Comparison of ENCODE assay signal across 1 cellular context in the genomic region with DNA sequence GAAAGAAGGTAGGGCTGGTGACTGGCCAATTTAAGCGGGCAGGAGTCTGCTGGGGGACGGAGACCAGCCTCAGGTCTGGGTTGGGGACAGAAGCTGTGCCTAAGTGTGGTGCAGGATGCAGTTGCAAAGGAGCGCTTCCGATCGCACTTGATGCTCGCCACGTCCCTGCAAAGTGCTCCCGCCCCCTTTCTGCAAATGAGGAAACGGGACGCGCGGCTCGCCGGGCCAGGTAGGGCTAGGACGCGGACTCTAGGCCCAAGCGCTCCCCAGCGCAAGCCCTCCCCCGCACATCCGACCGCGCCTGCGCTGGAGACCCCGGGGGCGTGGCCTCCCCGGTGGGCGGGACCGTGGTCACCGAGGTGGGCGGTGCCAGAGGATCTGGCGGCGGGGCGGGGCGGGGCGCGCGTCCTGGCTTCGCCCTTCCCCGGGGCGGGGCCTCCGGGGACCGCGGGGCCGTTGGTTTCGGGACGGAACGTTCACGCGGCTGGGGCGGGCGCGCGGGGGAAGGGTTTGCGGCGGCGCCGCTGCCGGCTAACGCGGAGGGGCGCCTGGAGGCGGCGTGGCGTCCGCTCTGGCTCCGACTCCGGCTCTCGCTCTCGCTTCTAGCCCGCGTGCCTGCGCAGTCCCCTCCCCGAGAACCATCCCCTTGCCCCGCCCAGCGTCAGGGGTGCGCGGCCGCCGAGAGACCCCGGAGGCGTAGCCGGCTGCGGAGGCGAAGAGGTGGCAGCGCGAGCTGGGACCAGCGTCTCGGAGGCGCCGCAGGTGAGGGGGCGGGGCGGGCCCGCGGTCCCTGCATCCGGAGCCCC.
TF ChIP-seq lines count a peak whose summit lies in the region.

A gene (plus strand): TSS at position 513 of the 806 bp plus-strand sequence. CDS start 12,446 bp downstream, outside the sequence.

TF ChIP-seq in HepG2, 621 proteins besides CTCF, POLR2A, EP300 and RAD21 (continued from another document and continues in another):
- TF ChIP-seq ATRX (CRISPR knock-in tag; IDR thresholded peaks at IDR 0.05; ENCODE audit: borderline replicate concordance) (no peak), ZNF530 (CRISPR knock-in tag; IDR thresholded peaks at IDR 0.05; ENCODE audit: low read depth) (no peak), ZNF510 (CRISPR knock-in tag; IDR thresholded peaks at IDR 0.05; ENCODE audit: low read depth) (no peak; the same call in 1 of the 2 replicates), ZNF230 (CRISPR knock-in tag; IDR thresholded peaks at IDR 0.05) (no peak), MATR3 (CRISPR knock-in tag; IDR thresholded peaks at IDR 0.05) (no peak), FOXP1 (IDR thresholded peaks at IDR 0.05) (no peak), FOXP1 (CRISPR knock-in tag; IDR thresholded peaks at IDR 0.05) (no peak), ZNF543 (CRISPR knock-in tag; IDR thresholded peaks at IDR 0.05) (peak; percentile 26; the same call in 1 of the 2 replicates), HOXA7 (CRISPR knock-in tag; IDR thresholded peaks at IDR 0.05) (no peak), ZNF782 (CRISPR knock-in tag; IDR thresholded peaks at IDR 0.05; ENCODE audit: borderline replicate concordance) (no peak), TCF7L2 (IDR thresholded peaks at IDR 0.05; ENCODE audit: low read depth, low read length) (no peak), SPEN (CRISPR knock-in tag; IDR thresholded peaks at IDR 0.05; ENCODE audit: low read depth) (peak; percentile 84; the same call in 1 of the 2 replicates), ZNF550 (CRISPR knock-in tag; IDR thresholded peaks at IDR 0.05; ENCODE audit: borderline replicate concordance) (no peak), ZFP36 (IDR thresholded peaks at IDR 0.05; ENCODE audit: borderline replicate concordance, low read depth, low read length, partially characterized antibody) (no peak), ZNF460 (CRISPR knock-in tag; IDR thresholded peaks at IDR 0.05; ENCODE audit: borderline replicate concordance) (no peak), KLF15 (CRISPR knock-in tag; IDR thresholded peaks at IDR 0.05; ENCODE audit: borderline replicate concordance) (no peak), SNRNP70 (IDR thresholded peaks at IDR 0.05; ENCODE audit: low read depth, low read length) (no peak), CENPX (CRISPR knock-in tag; IDR thresholded peaks at IDR 0.05) (no peak), MIER2 (CRISPR knock-in tag; IDR thresholded peaks at IDR 0.05) (no peak), ZNF570 (CRISPR knock-in tag; IDR thresholded peaks at IDR 0.05; ENCODE audit: borderline replicate concordance) (no peak), SMAD1 (CRISPR knock-in tag; IDR thresholded peaks at IDR 0.05; ENCODE audit: borderline replicate concordance, low read depth) (no peak; the same call in 1 of the 2 replicates), TGIF2 (CRISPR knock-in tag; IDR thresholded peaks at IDR 0.05) (no peak; the same call in 1 of the 2 replicates), SP140L (CRISPR knock-in tag; IDR thresholded peaks at IDR 0.05; ENCODE audit: borderline replicate concordance) (no peak), NCOR1 (IDR thresholded peaks at IDR 0.05; ENCODE audit: borderline replicate concordance, low read length) (no peak; the same call in 1 of the 2 replicates), ZBTB8A (CRISPR knock-in tag; IDR thresholded peaks at IDR 0.05; ENCODE audit: borderline replicate concordance, low read depth) (no peak), ZSCAN29 (CRISPR knock-in tag; conservative IDR thresholded peaks at IDR 0.05) (no peak), ZNF335 (CRISPR knock-in tag; IDR thresholded peaks at IDR 0.05) (no peak)
- TF ChIP-seq, protein P1, sequence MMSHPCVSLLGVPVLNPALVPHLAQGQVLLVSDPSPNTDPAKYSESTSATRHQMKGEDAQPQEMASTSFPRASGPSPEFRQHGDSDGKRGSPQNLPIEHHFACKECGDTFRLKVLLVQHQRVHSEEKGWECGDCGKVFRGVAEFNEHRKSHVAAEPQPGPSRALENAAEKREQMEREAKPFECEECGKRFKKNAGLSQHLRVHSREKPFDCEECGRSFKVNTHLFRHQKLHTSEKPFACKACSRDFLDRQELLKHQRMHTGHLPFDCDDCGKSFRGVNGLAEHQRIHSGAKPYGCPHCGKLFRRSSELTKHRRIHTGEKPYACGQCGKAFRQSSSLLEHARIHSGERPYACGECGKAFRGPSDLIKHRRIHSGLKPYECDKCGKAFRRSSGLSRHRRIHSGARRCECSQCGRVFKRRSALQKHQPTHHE (CRISPR knock-in tag; IDR thresholded peaks at IDR 0.05; ENCODE audit: borderline replicate concordance): peak; percentile 78; the same call in 1 of the 2 replicates
- TF ChIP-seq, protein P2, sequence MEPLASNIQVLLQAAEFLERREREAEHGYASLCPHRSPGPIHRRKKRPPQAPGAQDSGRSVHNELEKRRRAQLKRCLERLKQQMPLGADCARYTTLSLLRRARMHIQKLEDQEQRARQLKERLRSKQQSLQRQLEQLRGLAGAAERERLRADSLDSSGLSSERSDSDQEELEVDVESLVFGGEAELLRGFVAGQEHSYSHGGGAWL (CRISPR knock-in tag; IDR thresholded peaks at IDR 0.05): peak; percentile 66; the same call in 1 of the 2 replicates
- TF ChIP-seq, protein P3, sequence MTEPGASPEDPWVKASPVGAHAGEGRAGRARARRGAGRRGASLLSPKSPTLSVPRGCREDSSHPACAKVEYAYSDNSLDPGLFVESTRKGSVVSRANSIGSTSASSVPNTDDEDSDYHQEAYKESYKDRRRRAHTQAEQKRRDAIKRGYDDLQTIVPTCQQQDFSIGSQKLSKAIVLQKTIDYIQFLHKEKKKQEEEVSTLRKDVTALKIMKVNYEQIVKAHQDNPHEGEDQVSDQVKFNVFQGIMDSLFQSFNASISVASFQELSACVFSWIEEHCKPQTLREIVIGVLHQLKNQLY (CRISPR knock-in tag; IDR thresholded peaks at IDR 0.05): no peak
- TF ChIP-seq, protein P4, sequence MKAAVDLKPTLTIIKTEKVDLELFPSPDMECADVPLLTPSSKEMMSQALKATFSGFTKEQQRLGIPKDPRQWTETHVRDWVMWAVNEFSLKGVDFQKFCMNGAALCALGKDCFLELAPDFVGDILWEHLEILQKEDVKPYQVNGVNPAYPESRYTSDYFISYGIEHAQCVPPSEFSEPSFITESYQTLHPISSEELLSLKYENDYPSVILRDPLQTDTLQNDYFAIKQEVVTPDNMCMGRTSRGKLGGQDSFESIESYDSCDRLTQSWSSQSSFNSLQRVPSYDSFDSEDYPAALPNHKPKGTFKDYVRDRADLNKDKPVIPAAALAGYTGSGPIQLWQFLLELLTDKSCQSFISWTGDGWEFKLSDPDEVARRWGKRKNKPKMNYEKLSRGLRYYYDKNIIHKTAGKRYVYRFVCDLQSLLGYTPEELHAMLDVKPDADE (CRISPR knock-in tag; IDR thresholded peaks at IDR 0.05): no peak
- TF ChIP-seq, protein P5, sequence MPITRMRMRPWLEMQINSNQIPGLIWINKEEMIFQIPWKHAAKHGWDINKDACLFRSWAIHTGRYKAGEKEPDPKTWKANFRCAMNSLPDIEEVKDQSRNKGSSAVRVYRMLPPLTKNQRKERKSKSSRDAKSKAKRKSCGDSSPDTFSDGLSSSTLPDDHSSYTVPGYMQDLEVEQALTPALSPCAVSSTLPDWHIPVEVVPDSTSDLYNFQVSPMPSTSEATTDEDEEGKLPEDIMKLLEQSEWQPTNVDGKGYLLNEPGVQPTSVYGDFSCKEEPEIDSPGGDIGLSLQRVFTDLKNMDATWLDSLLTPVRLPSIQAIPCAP (CRISPR knock-in tag; IDR thresholded peaks at IDR 0.05; ENCODE audit: low read depth): no peak
- TF ChIP-seq, protein P6, sequence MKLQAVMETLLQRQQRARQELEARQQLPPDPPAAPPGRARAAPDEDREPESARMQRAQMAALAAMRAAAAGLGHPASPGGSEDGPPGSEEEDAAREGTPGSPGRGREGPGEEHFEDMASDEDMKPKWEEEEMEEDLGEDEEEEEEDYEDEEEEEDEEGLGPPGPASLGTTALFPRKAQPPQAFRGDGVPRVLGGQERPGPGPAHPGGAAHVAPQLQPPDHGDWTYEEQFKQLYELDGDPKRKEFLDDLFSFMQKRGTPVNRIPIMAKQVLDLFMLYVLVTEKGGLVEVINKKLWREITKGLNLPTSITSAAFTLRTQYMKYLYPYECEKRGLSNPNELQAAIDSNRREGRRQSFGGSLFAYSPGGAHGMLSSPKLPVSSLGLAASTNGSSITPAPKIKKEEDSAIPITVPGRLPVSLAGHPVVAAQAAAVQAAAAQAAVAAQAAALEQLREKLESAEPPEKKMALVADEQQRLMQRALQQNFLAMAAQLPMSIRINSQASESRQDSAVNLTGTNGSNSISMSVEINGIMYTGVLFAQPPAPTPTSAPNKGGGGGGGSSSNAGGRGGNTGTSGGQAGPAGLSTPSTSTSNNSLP (IDR thresholded peaks at IDR 0.05; ENCODE audit: low read depth, low read length): no peak
- TF ChIP-seq, protein P7, sequence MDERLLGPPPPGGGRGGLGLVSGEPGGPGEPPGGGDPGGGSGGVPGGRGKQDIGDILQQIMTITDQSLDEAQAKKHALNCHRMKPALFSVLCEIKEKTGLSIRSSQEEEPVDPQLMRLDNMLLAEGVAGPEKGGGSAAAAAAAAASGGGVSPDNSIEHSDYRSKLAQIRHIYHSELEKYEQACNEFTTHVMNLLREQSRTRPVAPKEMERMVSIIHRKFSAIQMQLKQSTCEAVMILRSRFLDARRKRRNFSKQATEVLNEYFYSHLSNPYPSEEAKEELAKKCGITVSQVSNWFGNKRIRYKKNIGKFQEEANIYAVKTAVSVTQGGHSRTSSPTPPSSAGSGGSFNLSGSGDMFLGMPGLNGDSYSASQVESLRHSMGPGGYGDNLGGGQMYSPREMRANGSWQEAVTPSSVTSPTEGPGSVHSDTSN (CRISPR knock-in tag; IDR thresholded peaks at IDR 0.05): no peak
- TF ChIP-seq, protein P8, sequence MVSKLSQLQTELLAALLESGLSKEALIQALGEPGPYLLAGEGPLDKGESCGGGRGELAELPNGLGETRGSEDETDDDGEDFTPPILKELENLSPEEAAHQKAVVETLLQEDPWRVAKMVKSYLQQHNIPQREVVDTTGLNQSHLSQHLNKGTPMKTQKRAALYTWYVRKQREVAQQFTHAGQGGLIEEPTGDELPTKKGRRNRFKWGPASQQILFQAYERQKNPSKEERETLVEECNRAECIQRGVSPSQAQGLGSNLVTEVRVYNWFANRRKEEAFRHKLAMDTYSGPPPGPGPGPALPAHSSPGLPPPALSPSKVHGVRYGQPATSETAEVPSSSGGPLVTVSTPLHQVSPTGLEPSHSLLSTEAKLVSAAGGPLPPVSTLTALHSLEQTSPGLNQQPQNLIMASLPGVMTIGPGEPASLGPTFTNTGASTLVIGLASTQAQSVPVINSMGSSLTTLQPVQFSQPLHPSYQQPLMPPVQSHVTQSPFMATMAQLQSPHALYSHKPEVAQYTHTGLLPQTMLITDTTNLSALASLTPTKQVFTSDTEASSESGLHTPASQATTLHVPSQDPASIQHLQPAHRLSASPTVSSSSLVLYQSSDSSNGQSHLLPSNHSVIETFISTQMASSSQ (IDR thresholded peaks at IDR 0.05; ENCODE audit: low read depth): no peak
- TF ChIP-seq, protein P8 (CRISPR knock-in tag; IDR thresholded peaks at IDR 0.05; ENCODE audit: borderline replicate concordance): peak; percentile 30; the same call in 1 of the 2 replicates
- TF ChIP-seq, protein P9, sequence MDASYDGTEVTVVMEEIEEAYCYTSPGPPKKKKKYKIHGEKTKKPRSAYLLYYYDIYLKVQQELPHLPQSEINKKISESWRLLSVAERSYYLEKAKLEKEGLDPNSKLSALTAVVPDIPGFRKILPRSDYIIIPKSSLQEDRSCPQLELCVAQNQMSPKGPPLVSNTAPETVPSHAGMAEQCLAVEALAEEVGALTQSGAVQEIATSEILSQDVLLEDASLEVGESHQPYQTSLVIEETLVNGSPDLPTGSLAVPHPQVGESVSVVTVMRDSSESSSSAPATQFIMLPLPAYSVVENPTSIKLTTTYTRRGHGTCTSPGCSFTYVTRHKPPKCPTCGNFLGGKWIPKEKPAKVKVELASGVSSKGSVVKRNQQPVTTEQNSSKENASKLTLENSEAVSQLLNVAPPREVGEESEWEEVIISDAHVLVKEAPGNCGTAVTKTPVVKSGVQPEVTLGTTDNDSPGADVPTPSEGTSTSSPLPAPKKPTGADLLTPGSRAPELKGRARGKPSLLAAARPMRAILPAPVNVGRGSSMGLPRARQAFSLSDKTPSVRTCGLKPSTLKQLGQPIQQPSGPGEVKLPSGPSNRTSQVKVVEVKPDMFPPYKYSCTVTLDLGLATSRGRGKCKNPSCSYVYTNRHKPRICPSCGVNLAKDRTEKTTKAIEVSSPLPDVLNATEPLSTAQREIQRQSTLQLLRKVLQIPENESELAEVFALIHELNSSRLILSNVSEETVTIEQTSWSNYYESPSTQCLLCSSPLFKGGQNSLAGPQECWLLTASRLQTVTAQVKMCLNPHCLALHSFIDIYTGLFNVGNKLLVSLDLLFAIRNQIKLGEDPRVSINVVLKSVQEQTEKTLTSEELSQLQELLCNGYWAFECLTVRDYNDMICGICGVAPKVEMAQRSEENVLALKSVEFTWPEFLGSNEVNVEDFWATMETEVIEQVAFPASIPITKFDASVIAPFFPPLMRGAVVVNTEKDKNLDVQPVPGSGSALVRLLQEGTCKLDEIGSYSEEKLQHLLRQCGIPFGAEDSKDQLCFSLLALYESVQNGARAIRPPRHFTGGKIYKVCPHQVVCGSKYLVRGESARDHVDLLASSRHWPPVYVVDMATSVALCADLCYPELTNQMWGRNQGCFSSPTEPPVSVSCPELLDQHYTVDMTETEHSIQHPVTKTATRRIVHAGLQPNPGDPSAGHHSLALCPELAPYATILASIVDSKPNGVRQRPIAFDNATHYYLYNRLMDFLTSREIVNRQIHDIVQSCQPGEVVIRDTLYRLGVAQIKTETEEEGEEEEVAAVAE (CRISPR knock-in tag; IDR thresholded peaks at IDR 0.05; ENCODE audit: borderline replicate concordance): 0 out of 2 replicates have a peak, but pooled peaks have one; percentile 19
- TF ChIP-seq, protein P10, sequence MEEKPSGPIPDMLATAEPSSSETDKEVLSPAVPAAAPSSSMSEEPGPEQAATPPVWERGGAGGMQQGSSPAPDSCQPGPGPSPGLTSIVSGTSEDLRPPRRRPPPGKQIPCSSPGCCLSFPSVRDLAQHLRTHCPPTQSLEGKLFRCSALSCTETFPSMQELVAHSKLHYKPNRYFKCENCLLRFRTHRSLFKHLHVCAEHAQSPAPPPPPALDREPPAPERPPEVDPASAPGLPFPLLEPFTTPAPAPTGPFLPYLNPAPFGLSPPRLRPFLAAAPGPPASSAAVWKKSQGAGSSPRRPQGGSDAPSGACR (CRISPR knock-in tag; IDR thresholded peaks at IDR 0.05): peak; percentile 10; the same call in 1 of the 2 replicates
